3 cellular contexts compared by ENCODE assay signal in the genomic region with DNA sequence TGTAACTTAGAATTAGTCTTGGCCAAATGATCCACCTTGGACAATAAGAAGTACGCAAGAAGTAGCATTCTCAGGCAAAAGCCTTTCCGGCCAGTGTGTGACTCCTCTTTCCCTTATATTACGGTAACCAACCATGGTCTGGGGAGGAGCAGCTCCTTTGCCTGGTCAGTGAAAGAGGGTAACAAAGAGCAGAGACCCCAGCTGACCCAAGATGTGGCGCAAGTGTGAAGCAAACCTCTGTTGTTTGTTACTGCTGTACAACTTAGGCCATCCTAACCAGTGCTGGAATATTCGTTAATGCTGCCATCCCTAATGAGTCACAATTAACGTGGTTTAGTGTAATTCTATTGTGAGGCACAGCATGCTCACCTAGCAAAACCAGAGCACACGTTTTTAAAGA.
TF ChIP-seq lines count a peak whose summit lies in the region.

No MANE protein-coding gene starts in this region.

TF ChIP-seq in liver, 16 proteins besides CTCF, POLR2A, EP300 and RAD21:
- TF ChIP-seq JUND (IDR thresholded peaks at IDR 0.05) (no peak), SP1 (IDR thresholded peaks at IDR 0.05) (no peak), RXRA (IDR thresholded peaks at IDR 0.05) (peak in 1 of 2 donors; percentile 7)

TF ChIP-seq in HepG2, 621 proteins besides CTCF, POLR2A, EP300 and RAD21:
- TF ChIP-seq, protein P1, sequence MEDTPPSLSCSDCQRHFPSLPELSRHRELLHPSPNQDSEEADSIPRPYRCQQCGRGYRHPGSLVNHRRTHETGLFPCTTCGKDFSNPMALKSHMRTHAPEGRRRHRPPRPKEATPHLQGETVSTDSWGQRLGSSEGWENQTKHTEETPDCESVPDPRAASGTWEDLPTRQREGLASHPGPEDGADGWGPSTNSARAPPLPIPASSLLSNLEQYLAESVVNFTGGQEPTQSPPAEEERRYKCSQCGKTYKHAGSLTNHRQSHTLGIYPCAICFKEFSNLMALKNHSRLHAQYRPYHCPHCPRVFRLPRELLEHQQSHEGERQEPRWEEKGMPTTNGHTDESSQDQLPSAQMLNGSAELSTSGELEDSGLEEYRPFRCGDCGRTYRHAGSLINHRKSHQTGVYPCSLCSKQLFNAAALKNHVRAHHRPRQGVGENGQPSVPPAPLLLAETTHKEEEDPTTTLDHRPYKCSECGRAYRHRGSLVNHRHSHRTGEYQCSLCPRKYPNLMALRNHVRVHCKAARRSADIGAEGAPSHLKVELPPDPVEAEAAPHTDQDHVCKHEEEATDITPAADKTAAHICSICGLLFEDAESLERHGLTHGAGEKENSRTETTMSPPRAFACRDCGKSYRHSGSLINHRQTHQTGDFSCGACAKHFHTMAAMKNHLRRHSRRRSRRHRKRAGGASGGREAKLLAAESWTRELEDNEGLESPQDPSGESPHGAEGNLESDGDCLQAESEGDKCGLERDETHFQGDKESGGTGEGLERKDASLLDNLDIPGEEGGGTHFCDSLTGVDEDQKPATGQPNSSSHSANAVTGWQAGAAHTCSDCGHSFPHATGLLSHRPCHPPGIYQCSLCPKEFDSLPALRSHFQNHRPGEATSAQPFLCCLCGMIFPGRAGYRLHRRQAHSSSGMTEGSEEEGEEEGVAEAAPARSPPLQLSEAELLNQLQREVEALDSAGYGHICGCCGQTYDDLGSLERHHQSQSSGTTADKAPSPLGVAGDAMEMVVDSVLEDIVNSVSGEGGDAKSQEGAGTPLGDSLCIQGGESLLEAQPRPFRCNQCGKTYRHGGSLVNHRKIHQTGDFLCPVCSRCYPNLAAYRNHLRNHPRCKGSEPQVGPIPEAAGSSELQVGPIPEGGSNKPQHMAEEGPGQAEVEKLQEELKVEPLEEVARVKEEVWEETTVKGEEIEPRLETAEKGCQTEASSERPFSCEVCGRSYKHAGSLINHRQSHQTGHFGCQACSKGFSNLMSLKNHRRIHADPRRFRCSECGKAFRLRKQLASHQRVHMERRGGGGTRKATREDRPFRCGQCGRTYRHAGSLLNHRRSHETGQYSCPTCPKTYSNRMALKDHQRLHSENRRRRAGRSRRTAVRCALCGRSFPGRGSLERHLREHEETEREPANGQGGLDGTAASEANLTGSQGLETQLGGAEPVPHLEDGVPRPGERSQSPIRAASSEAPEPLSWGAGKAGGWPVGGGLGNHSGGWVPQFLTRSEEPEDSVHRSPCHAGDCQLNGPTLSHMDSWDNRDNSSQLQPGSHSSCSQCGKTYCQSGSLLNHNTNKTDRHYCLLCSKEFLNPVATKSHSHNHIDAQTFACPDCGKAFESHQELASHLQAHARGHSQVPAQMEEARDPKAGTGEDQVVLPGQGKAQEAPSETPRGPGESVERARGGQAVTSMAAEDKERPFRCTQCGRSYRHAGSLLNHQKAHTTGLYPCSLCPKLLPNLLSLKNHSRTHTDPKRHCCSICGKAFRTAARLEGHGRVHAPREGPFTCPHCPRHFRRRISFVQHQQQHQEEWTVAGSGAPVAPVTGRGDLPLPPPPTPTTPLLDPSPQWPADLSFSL (CRISPR knock-in tag; IDR thresholded peaks at IDR 0.05) = no peak
- TF ChIP-seq ZNF615 (CRISPR knock-in tag; IDR thresholded peaks at IDR 0.05; ENCODE audit: borderline replicate concordance) = no peak
- no peak for TF ChIP-seq ZNF431 (CRISPR knock-in tag; IDR thresholded peaks at IDR 0.05; ENCODE audit: borderline replicate concordance, low read depth)
- TF ChIP-seq CEBPZ (IDR thresholded peaks at IDR 0.05; ENCODE audit: low read length) = no peak
TF ChIP-seq in HepG2: peak in this region for 0.

TF ChIP-seq in endothelial cell of umbilical vein, 7 proteins besides CTCF, POLR2A, EP300 and RAD21:
- no peak for TF ChIP-seq JUN (IDR thresholded peaks at IDR 0.05; ENCODE audit: borderline replicate concordance, insufficient read depth, insufficient read length, low read depth)
- TF ChIP-seq, protein P2, sequence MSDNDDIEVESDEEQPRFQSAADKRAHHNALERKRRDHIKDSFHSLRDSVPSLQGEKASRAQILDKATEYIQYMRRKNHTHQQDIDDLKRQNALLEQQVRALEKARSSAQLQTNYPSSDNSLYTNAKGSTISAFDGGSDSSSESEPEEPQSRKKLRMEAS (IDR thresholded peaks at IDR 0.05; ENCODE audit: insufficient read depth, insufficient read length) = no peak
- no peak for TF ChIP-seq EZH2 (IDR thresholded peaks at IDR 0.05; ENCODE audit: borderline replicate concordance, low read depth, low read length, severe bottlenecking)
- no peak for TF ChIP-seq FOS (IDR thresholded peaks at IDR 0.05; ENCODE audit: borderline replicate concordance, insufficient read depth, low read length)
- TF ChIP-seq POLR2AphosphoS5 (IDR thresholded peaks at IDR 0.05; ENCODE audit: insufficient read depth, low read depth, low read length) = no peak
- no peak for TF ChIP-seq MYC (IDR thresholded peaks at IDR 0.05; ENCODE audit: low read depth, low read length)
- TF ChIP-seq GATA2 (IDR thresholded peaks at IDR 0.05; ENCODE audit: insufficient read depth, insufficient read length, low read depth, low read length) = no peak
